Comparison of ENCODE assay signal across 19 cellular contexts in the genomic region with DNA sequence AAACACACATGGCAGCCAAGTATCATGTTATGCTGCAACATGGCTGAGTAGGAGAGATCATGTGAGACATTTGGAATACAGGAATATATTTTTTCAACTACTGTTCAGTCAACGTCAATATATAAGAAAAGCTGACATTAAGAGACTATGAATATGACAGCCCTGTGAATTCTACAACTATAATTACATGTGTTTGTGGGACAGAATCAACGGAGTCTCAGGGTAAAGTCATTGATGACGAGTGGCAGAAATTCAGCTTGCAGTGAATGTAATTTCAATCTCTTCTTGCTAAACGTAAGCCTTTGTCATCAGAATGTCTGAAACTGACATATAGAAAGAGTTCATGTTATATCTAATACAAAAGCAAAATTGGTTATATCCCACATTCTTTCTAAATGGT.
DNase-seq lines count a peak whose midpoint lies in the region; ATAC-seq, FAIRE-seq and TF ChIP-seq lines count a peak whose summit lies in the region.
"Had no signal": no experiment of that assay in that cellular context is flagged by ENCODE, and none has a peak within 500 bp of the region (broad histone marks: within the 10 kb centered on the region; RNA-seq: fewer than 3 reads in every experiment).

No MANE protein-coding gene starts in this region.

- TF ChIP-seq POLR2A in HepG2 (IDR thresholded peaks at IDR 0.05; ENCODE audit: insufficient read depth in 1 of 2, low read depth in 2 of 2, low read length in 2 of 2) (no peak), sigmoid colon (IDR thresholded peaks at IDR 0.05) (no peak)

- no peak overlapping the region for H3K27ac ChIP-seq in OCI-LY7 (ENCODE audit: low read depth, low read length, poor library complexity, severe bottlenecking)
- H3K27ac ChIP-seq in HepG2 (ENCODE audit: extremely low read length, insufficient read depth, low read length), result no peak overlapping the region
- H3K27ac ChIP-seq in sigmoid colon, result peak overlapping the region in 3 of 4 donors; percentile 4 to 29 (median 15)

- TF ChIP-seq CTCF in OCI-LY7 (conservative IDR thresholded peaks at IDR 0.05; ENCODE audit: low read length) (no peak), HepG2 (CRISPR knock-in tag; IDR thresholded peaks at IDR 0.05) (no peak), sigmoid colon (IDR thresholded peaks at IDR 0.05) (no peak)

- POLR2A ChIA-PET in OCI-LY7 (lab: Charles Lee), result interaction anchor here (0.7 to 1.7 kb wide), 3 partner anchors 10 to 192 kb away, joined by 3 to 6 read pairs (median 3); no protein-coding TSS in a partner anchor
- POLR2A ChIA-PET in HepG2 (lab: Yijun Ruan, JAX), result no interaction called here

- no peak overlapping the region for H3K9ac ChIP-seq in HepG2 (ENCODE audit: insufficient read depth, low read depth, low read length)

- no peaks in the 10 kb centered on the region for H3K79me2 ChIP-seq in OCI-LY7 (ENCODE audit: insufficient read depth, low read depth, low read length)
- H3K79me2 ChIP-seq in HepG2 (ENCODE audit: insufficient read depth, low read length), result no peaks in the 10 kb centered on the region

- no peaks in the 10 kb centered on the region for H3K27me3 ChIP-seq in HepG2 (ENCODE audit: control insufficient read depth in 1 of 2, insufficient read depth in 2 of 2, low read length in 2 of 2)
- H3K27me3 ChIP-seq in sigmoid colon, result no peaks in the 10 kb centered on the region

- no peak for TF ChIP-seq EP300 in HepG2 (IDR thresholded peaks at IDR 0.05; ENCODE audit: low read depth in 2 of 2, low read length in 2 of 2)
- TF ChIP-seq EP300 in HepG2 (CRISPR knock-in tag; IDR thresholded peaks at IDR 0.05; ENCODE audit: borderline replicate concordance), result no peak
- TF ChIP-seq EP300 in sigmoid colon (IDR thresholded peaks at IDR 0.05), result no peak

- H2AFZ ChIP-seq in OCI-LY7 (ENCODE audit: low read length) (peak overlapping the region; percentile 52; the same call in 1 of the 2 replicates), HepG2 (ENCODE audit: low read length) (no peak overlapping the region)

- DNase-seq in OCI-LY7 (ENCODE audit: low spot score) (no peak), HepG2 (ENCODE audit: low spot score) (no peak), sigmoid colon (no peak), NCI-H82 treated with DMSO at 0.1 percent for 48 hours (lab: John Stamatoyannopoulos, UW; ENCODE audit: unreplicated experiment) (no peak), Right ventricle myocardium superior (no peak), germinal center (ENCODE audit: low spot score) (no peak)
- DNase-seq: C1 segment of cervical spinal cord; Calu3; CD4-positive, alpha-beta memory T cell; COR-L47; DMS53; DMS79 treated with DMSO at 0.1 percent for 48 hours; GF-D8; GOT3; HFFc6 had no signal

- H3K4me2 ChIP-seq in OCI-LY7 (ENCODE audit: low read length) (0 out of 2 replicates have a peak overlapping the region, but pooled peaks have one; percentile 8), HepG2 (ENCODE audit: low read depth, low read length) (no peak overlapping the region)

- H3K9me2 ChIP-seq in OCI-LY7 (ENCODE audit: insufficient read depth, low read length), result no peaks in the 10 kb centered on the region

- 1% methylated on average over 4 of the region's 4 CpGs for WGBS in HepG2 (ENCODE audit: low lambda C conversion rate)
- WGBS in sigmoid colon, 2 donors, result 62 to 71% methylated on average over 4 of the region's 4 CpGs

- H3K4me1 ChIP-seq in OCI-LY7 (ENCODE audit: insufficient read depth, low read length, poor library complexity, severe bottlenecking), result peaks cover 57% of the 10 kb centered on the region
- H3K4me1 ChIP-seq in HepG2 (ENCODE audit: insufficient read depth, low read length), result no peaks in the 10 kb centered on the region
- peaks cover 0 to 34% (median 27%) of the 10 kb centered on the region in 4 donors for H3K4me1 ChIP-seq in sigmoid colon
- H3K4me1 ChIP-seq: HAP-1 had no signal

- in situ Hi-C loops in HepG2 (cut with HindIII; ENCODE audit: extremely low pct_ligation_motif_present, low pct_unique_long_range_greater_than_20kb), result no loop called here

- BruUV-seq in OCI-LY7 (replicated peaks; lab: Mats Ljungman, UMichigan) (no TSS peak), HepG2 (replicated peaks; lab: Mats Ljungman, UMichigan) (no TSS peak)

- no peak for ATAC-seq in HepG2
- ATAC-seq in Right ventricle myocardium superior (ENCODE audit: poor library complexity), result no peak

- FAIRE-seq in HepG2 (lab: Jason Lieb, UNC), result no peak
- FAIRE-seq: GM12891, GM18507, H54 had no signal

- peaks cover 18% of the 10 kb centered on the region for H3K36me3 ChIP-seq in OCI-LY7 (ENCODE audit: insufficient read depth, low read length)
- H3K36me3 ChIP-seq in HepG2 (replicated peaks in 1 of 2; ENCODE audit: control insufficient read depth in 1 of 2, insufficient read depth in 2 of 2, low read length in 2 of 2), result no peaks in the 10 kb centered on the region
- H3K36me3 ChIP-seq in sigmoid colon, result no peaks in the 10 kb centered on the region
- H3K36me3 ChIP-seq: HAP-1 had no signal

- H4K20me1 ChIP-seq in OCI-LY7 (ENCODE audit: insufficient read depth, low read length), result no peaks in the 10 kb centered on the region
- no peaks in the 10 kb centered on the region for H4K20me1 ChIP-seq in HepG2 (ENCODE audit: insufficient read depth, low read length)

- H3K9me3 ChIP-seq in OCI-LY7 (ENCODE audit: low read length) (peaks cover 18% of the 10 kb centered on the region; the same call in 1 of the 2 replicates), HepG2 (ENCODE audit: low read length) (no peaks in the 10 kb centered on the region), sigmoid colon (no peaks in the 10 kb centered on the region)
- H3K9me3 ChIP-seq: HAP-1 had no signal

- TF ChIP-seq RAD21 in HepG2 (CRISPR knock-in tag; IDR thresholded peaks at IDR 0.05), result no peak

- H3K4me3 ChIP-seq in OCI-LY7 (ENCODE audit: low read depth, low read length, poor library complexity, severe bottlenecking), result no peak overlapping the region
- no peak overlapping the region for H3K4me3 ChIP-seq in HepG2 (replicated peaks in 1 of 3; ENCODE audit: insufficient read depth in 1 of 3, low read depth in 2 of 3, low read length in 3 of 3)
- H3K4me3 ChIP-seq in sigmoid colon, result no peak overlapping the region
- H3K4me3 ChIP-seq: HAP-1 had no signal

- intact Hi-C loops in OCI-LY7 (cut with micrococcal nuclease; ENCODE audit: unreplicated experiment) (loop anchor here (5.0 to 10.0 kb wide), 5 partner anchors 133 to 1197 kb away; a partner anchor contains a TSS), HepG2 (cut with micrococcal nuclease; ENCODE audit: unreplicated experiment) (no loop called here), sigmoid colon (cut with DNase I) (no loop called here), Right ventricle myocardium superior (cut with DNase I) (no loop called here)

- CTCF ChIA-PET in OCI-LY7 (lab: Charles Lee; ENCODE audit: unreplicated experiment) (no interaction called here), HepG2 (lab: Yijun Ruan, JAX; ENCODE audit: low intra/inter-chr PET ratio, low total read pairs) (no interaction called here)

TF ChIP-seq in HepG2, 621 proteins besides CTCF, POLR2A, EP300 and RAD21:
- TF ChIP-seq CREB1 (IDR thresholded peaks at IDR 0.05) (peak; percentile 28; the same call in 1 of the 2 replicates), CREB1 (CRISPR knock-in tag; IDR thresholded peaks at IDR 0.05) (no peak), ELF3 (CRISPR knock-in tag; IDR thresholded peaks at IDR 0.05) (no peak)

Comparison
In these comparisons a context has a peak if more than half of its experiments do, and no peak if none do; other contexts are left out.
1. H3K27ac ChIP-seq: peak in sigmoid colon (3 of 4); none in OCI-LY7 (single experiment) and HepG2 (single experiment).